ENCODE assay signal across 15 cellular contexts in genomic region chr1:222104097-222104496, GRCh38.
A peak's percentile ranks its signal among the peaks of the same experiment; 100 is the strongest.
DNase-seq lines count a peak whose midpoint lies in the region; ATAC-seq and TF ChIP-seq lines count a peak whose summit lies in the region.
"Had no signal": no experiment of that assay in that cellular context is flagged by ENCODE, and none has a peak within 500 bp of the region (broad histone marks: within the 10 kb centered on the region; RNA-seq: fewer than 3 reads in every experiment).

No MANE protein-coding gene starts in this region.

- peaks cover 3% of the 10 kb centered on the region; the same call in 1 of the 2 replicates for H3K9me1 ChIP-seq in IMR-90 (ENCODE audit: insufficient read depth, low read length)

- no peak overlapping the region for H2BK120ac ChIP-seq in IMR-90 (ENCODE audit: low read depth, low read length)

- POLR2A ChIA-PET in IMR-90 (lab: Charles Lee; ENCODE audit: unreplicated experiment), result no interaction called here

- H3K4me3 Mint-ChIP-seq in activated T-helper 1 cell treated with anti-CD3 and anti-CD28 coated beads, Interleukin-12 subunit alpha, Interleukin-12 subunit beta, Interleukin-2, Interleukin-4 antibody, amounts not matched to agents 30 ng/mL and 10 ng/mL and 1 ng/mL, durations not matched to agents 14 hours and 24 hours and 36 hours, result no peak overlapping the region
- H3K4me3 Mint-ChIP-seq: CD4-positive, alpha-beta T cell had no signal

- H3K27me3 ChIP-seq in IMR-90 (ENCODE audit: control insufficient read depth, insufficient read depth, low read length), result no peaks in the 10 kb centered on the region
- no peaks in the 10 kb centered on the region for H3K27me3 ChIP-seq in esophagus muscularis mucosa
- no peaks in the 10 kb centered on the region for H3K27me3 ChIP-seq in right lobe of liver

- H4K5ac ChIP-seq in IMR-90 (ENCODE audit: low read depth, low read length), result no peak overlapping the region

- no peak overlapping the region for H4K8ac ChIP-seq in IMR-90 (ENCODE audit: low read depth in 2 of 2, low read length in 2 of 2)

- H3K36me3 ChIP-seq in IMR-90 (ENCODE audit: control insufficient read depth, insufficient read depth, low read length), result no peaks in the 10 kb centered on the region
- no peaks in the 10 kb centered on the region for H3K36me3 ChIP-seq in esophagus muscularis mucosa
- H3K36me3 ChIP-seq in right lobe of liver, result no peaks in the 10 kb centered on the region

- DNase-seq in IMR-90 (no peak), esophagus muscularis mucosa (ENCODE audit: extremely low spot score) (peak; percentile 88), right lobe of liver (peak in 1 of 3 donors; percentile 28), retina (peak; percentile 6), NCI-H526 treated with DMSO at 0.1 percent for 48 hours (lab: John Stamatoyannopoulos, UW) (no peak)
- DNase-seq in activated T-cell treated with anti-CD3 and anti-CD28 coated beads, Interleukin-2, amount 50 U/mL, for 48 hours, result no peak
- DNase-seq in activated T-helper 1 cell treated with anti-CD3 and anti-CD28 coated beads, Interleukin-12 subunit alpha, Interleukin-12 subunit beta, Interleukin-2, Interleukin-4 antibody, amounts not matched to agents 30 ng/mL and 10 ng/mL and 1 ng/mL, durations not matched to agents 14 hours and 24 hours and 36 hours (ENCODE audit: low spot score), result no peak
- DNase-seq: AML-193; Caco-2; CD4-positive, alpha-beta T cell; GOT3; H7 had no signal

- in situ Hi-C loops in IMR-90 (cut with MboI; ENCODE audit: low sequenced_read_pairs), result no loop called here

- no peak overlapping the region for H2BK20ac ChIP-seq in IMR-90 (ENCODE audit: low read depth, low read length)

- no peaks in the 10 kb centered on the region for H3K27me3 Mint-ChIP-seq in activated T-helper 1 cell treated with anti-CD3 and anti-CD28 coated beads, Interleukin-12 subunit alpha, Interleukin-12 subunit beta, Interleukin-2, Interleukin-4 antibody, amounts not matched to agents 30 ng/mL and 10 ng/mL and 1 ng/mL, durations not matched to agents 14 hours and 24 hours and 36 hours (ENCODE audit: insufficient read depth)

- 0 out of 2 replicates have a peak overlapping the region, but pooled peaks have one; percentile 1 for H3K14ac ChIP-seq in IMR-90 (replicated peaks; ENCODE audit: low read depth, low read length)

- no peak overlapping the region for H3K4me3 ChIP-seq in IMR-90 (ENCODE audit: insufficient read depth, low read depth, low read length)
- no peak overlapping the region for H3K4me3 ChIP-seq in esophagus muscularis mucosa
- no peak overlapping the region for H3K4me3 ChIP-seq in right lobe of liver
- H3K4me3 ChIP-seq: A549 had no signal

- H4K91ac ChIP-seq in IMR-90 (ENCODE audit: insufficient read depth, low read depth, low read length), result no peak overlapping the region

- H2AK9ac ChIP-seq in IMR-90 (replicated peaks; ENCODE audit: low read depth, low read length, poor library complexity), result no peak overlapping the region

- no peak overlapping the region for H2AK5ac ChIP-seq in IMR-90 (ENCODE audit: low read depth, low read length)

- 60% methylated on average over 1 of the region's 4 CpGs; no CpG with 5 or more reads in 1 of the 2 experiments for WGBS in IMR-90 (ENCODE audit: extremely low coverage in 2 of 2, insufficient read length in 1 of 2), 2 experiments
- WGBS in esophagus muscularis mucosa, result 75% methylated on average over 4 of the region's 4 CpGs
- 29% methylated on average over 4 of the region's 4 CpGs for WGBS in right lobe of liver (ENCODE audit: insufficient coverage, low coverage, low lambda C conversion rate, missing lambda C conversion rate)

- H3K9me3 ChIP-seq in IMR-90 (ENCODE audit: control insufficient read depth, insufficient read depth, low read length) (no peaks in the 10 kb centered on the region), esophagus muscularis mucosa (no peaks in the 10 kb centered on the region), right lobe of liver (no peaks in the 10 kb centered on the region)
- H3K9me3 ChIP-seq: A549, Caco-2 had no signal

- dilution Hi-C loops in IMR-90 (cut with HindIII; ENCODE audit: low sequenced_read_pairs, unreplicated experiment), result no loop called here

- H3K36me3 Mint-ChIP-seq in activated T-helper 1 cell treated with anti-CD3 and anti-CD28 coated beads, Interleukin-12 subunit alpha, Interleukin-12 subunit beta, Interleukin-2, Interleukin-4 antibody, amounts not matched to agents 30 ng/mL and 10 ng/mL and 1 ng/mL, durations not matched to agents 14 hours and 24 hours and 36 hours (ENCODE audit: low read depth), result no peaks in the 10 kb centered on the region

- no peak for ATAC-seq in IMR-90 (ENCODE audit: low read depth)
- peak; percentile 54 to 71 (median 69) for ATAC-seq in right lobe of liver
- ATAC-seq: A549, HCT116 had no signal

- H2BK15ac ChIP-seq in IMR-90 (ENCODE audit: low read depth, low read length), result no peak overlapping the region

- H2AFZ ChIP-seq in IMR-90 (replicated peaks; ENCODE audit: low read length, poor library complexity), result no peak overlapping the region

- H3K4ac ChIP-seq in IMR-90 (ENCODE audit: low read depth, low read length), result no peak overlapping the region

- no peaks in the 10 kb centered on the region for H3K4me1 Mint-ChIP-seq in activated T-helper 1 cell treated with anti-CD3 and anti-CD28 coated beads, Interleukin-12 subunit alpha, Interleukin-12 subunit beta, Interleukin-2, Interleukin-4 antibody, amounts not matched to agents 30 ng/mL and 10 ng/mL and 1 ng/mL, durations not matched to agents 14 hours and 24 hours and 36 hours (ENCODE audit: low read depth)

- no TSS peak for BruUV-seq in IMR-90 (replicated peaks; lab: Mats Ljungman, UMichigan)

- no peak overlapping the region for H3K4me2 ChIP-seq in IMR-90 (ENCODE audit: low read depth, low read length)
- H3K4me2 ChIP-seq: A549 had no signal

- no peaks in the 10 kb centered on the region for H3K79me1 ChIP-seq in IMR-90 (ENCODE audit: low read depth in 1 of 2, low read length in 2 of 2)

- TF ChIP-seq POLR2A in IMR-90 (IDR thresholded peaks at IDR 0.05; ENCODE audit: low read depth, low read length), result no peak
- TF ChIP-seq POLR2A in esophagus muscularis mucosa (IDR thresholded peaks at IDR 0.05; ENCODE audit: low read depth), result no peak
- no peak for TF ChIP-seq POLR2A in right lobe of liver (IDR thresholded peaks at IDR 0.05)

- no peak overlapping the region for H3K9ac ChIP-seq in IMR-90 (ENCODE audit: low read depth, low read length)

- TF ChIP-seq CTCF in IMR-90 (conservative IDR thresholded peaks at IDR 0.05; ENCODE audit: low read depth, low read length), result no peak
- TF ChIP-seq CTCF in esophagus muscularis mucosa (IDR thresholded peaks at IDR 0.05), result no peak
- no peak for TF ChIP-seq CTCF in right lobe of liver (IDR thresholded peaks at IDR 0.05)

- no peaks in the 10 kb centered on the region for H3K9me3 Mint-ChIP-seq in activated T-helper 1 cell treated with anti-CD3 and anti-CD28 coated beads, Interleukin-12 subunit alpha, Interleukin-12 subunit beta, Interleukin-2, Interleukin-4 antibody, amounts not matched to agents 30 ng/mL and 10 ng/mL and 1 ng/mL, durations not matched to agents 14 hours and 24 hours and 36 hours
- H3K9me3 Mint-ChIP-seq: CD4-positive, alpha-beta T cell had no signal

- no peak overlapping the region for H3K56ac ChIP-seq in IMR-90 (ENCODE audit: extremely low read depth, insufficient read depth, low read length)

- H2BK5ac ChIP-seq in IMR-90 (ENCODE audit: low read depth, low read length, poor library complexity, severe bottlenecking), result no peak overlapping the region

- CTCF ChIA-PET in IMR-90 (lab: Yijun Ruan, JAX), result no interaction called here

- peaks cover 4% of the 10 kb centered on the region; the same call in 1 of the 2 replicates for H3K4me1 ChIP-seq in IMR-90 (ENCODE audit: control insufficient read depth, insufficient read depth, low read length)
- peaks cover 8 to 14% (median 10%) of the 10 kb centered on the region in 4 donors for H3K4me1 ChIP-seq in esophagus muscularis mucosa
- H3K4me1 ChIP-seq in right lobe of liver, result peaks cover 0 to 17% (median 5%) of the 10 kb centered on the region in 4 donors
- H3K4me1 ChIP-seq: Caco-2 had no signal

- no peak for TF ChIP-seq EP300 in esophagus muscularis mucosa (IDR thresholded peaks at IDR 0.05)

- intact Hi-C loops in IMR-90 (cut with micrococcal nuclease), result no loop called here
- intact Hi-C loops in esophagus muscularis mucosa (cut with DNase I), result no loop called here
- intact Hi-C loops in right lobe of liver (cut with DNase I), result no loop called here
- intact Hi-C loops in activated T-helper 1 cell treated with anti-CD3 and anti-CD28 coated beads, Interleukin-12 subunit alpha, Interleukin-12 subunit beta, Interleukin-2, Interleukin-4 antibody, amounts not matched to agents 30 ng/mL and 10 ng/mL and 1 ng/mL, durations not matched to agents 14 hours and 24 hours and 36 hours (cut with micrococcal nuclease), result no loop called here

- TF ChIP-seq RAD21 in IMR-90 (IDR thresholded peaks at IDR 0.05; ENCODE audit: low read length), result no peak

- no peaks in the 10 kb centered on the region for H4K20me1 ChIP-seq in IMR-90 (ENCODE audit: insufficient read depth, low read length)

- H3K18ac ChIP-seq in IMR-90 (ENCODE audit: low read depth, low read length), result no peak overlapping the region

- no peak overlapping the region for H3K27ac Mint-ChIP-seq in activated T-helper 1 cell treated with anti-CD3 and anti-CD28 coated beads, Interleukin-12 subunit alpha, Interleukin-12 subunit beta, Interleukin-2, Interleukin-4 antibody, amounts not matched to agents 30 ng/mL and 10 ng/mL and 1 ng/mL, durations not matched to agents 14 hours and 24 hours and 36 hours
- H3K27ac Mint-ChIP-seq: CD4-positive, alpha-beta T cell had no signal

- H3K23ac ChIP-seq in IMR-90 (ENCODE audit: low read depth, low read length), result no peak overlapping the region

- H3K27ac ChIP-seq in IMR-90 (ENCODE audit: insufficient read depth, low read length), result no peak overlapping the region
- no peak overlapping the region for H3K27ac ChIP-seq in esophagus muscularis mucosa (replicated peaks in 1 of 4)
- peak overlapping the region in 1 of 3 donors; percentile 31 for H3K27ac ChIP-seq in right lobe of liver
- H3K27ac ChIP-seq: A549, C4-2B had no signal

TF ChIP-seq in IMR-90, 13 proteins besides CTCF, POLR2A, EP300 and RAD21 (continues in another document):
- no peak for TF ChIP-seq NFE2L2 (IDR thresholded peaks at IDR 0.05; ENCODE audit: low read depth, low read length)
- no peak for TF ChIP-seq CEBPB (IDR thresholded peaks at IDR 0.05; ENCODE audit: low read depth, low read length)
- no peak for TF ChIP-seq FOS (IDR thresholded peaks at IDR 0.05; ENCODE audit: low read depth, low read length)
- no peak for TF ChIP-seq MAFK (IDR thresholded peaks at IDR 0.05; ENCODE audit: low read depth, low read length)
- no peak for TF ChIP-seq RCOR1 (IDR thresholded peaks at IDR 0.05; ENCODE audit: insufficient replicate concordance, low read length)
- no peak for TF ChIP-seq SMC3 (IDR thresholded peaks at IDR 0.05; ENCODE audit: low read depth, low read length)
- TF ChIP-seq BHLHE40 (IDR thresholded peaks at IDR 0.05; ENCODE audit: low read depth, low read length), result no peak
- no peak for TF ChIP-seq CHD1 (IDR thresholded peaks at IDR 0.05; ENCODE audit: low read depth, low read length)
- no peak for TF ChIP-seq MAZ (IDR thresholded peaks at IDR 0.05; ENCODE audit: borderline replicate concordance, low read depth, low read length)
- TF ChIP-seq RFX5 (IDR thresholded peaks at IDR 0.05; ENCODE audit: low read depth, low read length), result no peak

Comparison
In these comparisons a context has a peak if more than half of its experiments do, and no peak if none do; other contexts are left out.
1. DNase-seq: peak in esophagus muscularis mucosa (single experiment) and retina (single experiment); none in IMR-90 (single experiment), activated T-cell treated with anti-CD3 and anti-CD28 coated beads, Interleukin-2, amount 50 U/mL, for 48 hours (0 of 2), NCI-H526 treated with DMSO at 0.1 percent for 48 hours (single experiment) and activated T-helper 1 cell treated with anti-CD3 and anti-CD28 coated beads, Interleukin-12 subunit alpha, Interleukin-12 subunit beta, Interleukin-2, Interleukin-4 antibody, amounts not matched to agents 30 ng/mL and 10 ng/mL and 1 ng/mL, durations not matched to agents 14 hours and 24 hours and 36 hours (single experiment).